ENCODE assay signal across 1 cellular context in genomic region chr21:44966135-44967081, GRCh38.
TF ChIP-seq lines count a peak whose summit lies in the region.

No MANE protein-coding gene starts in this region.

TF ChIP-seq in SK-N-SH treated with all-trans-retinoic acid at 6 μM for 48 hours, 23 proteins besides CTCF, POLR2A, EP300 and RAD21 (continued from another document):
- TF ChIP-seq POU6F1 (CRISPR knock-in tag; IDR thresholded peaks at IDR 0.05; ENCODE audit: borderline replicate concordance, low read depth) (no peak), ZC3H10 (CRISPR knock-in tag; IDR thresholded peaks at IDR 0.05) (no peak)
TF ChIP-seq in SK-N-SH treated with all-trans-retinoic acid at 6 μM for 48 hours: peak in this region for 0.
